ENCODE assay signal across 25 cellular contexts in the genomic region with DNA sequence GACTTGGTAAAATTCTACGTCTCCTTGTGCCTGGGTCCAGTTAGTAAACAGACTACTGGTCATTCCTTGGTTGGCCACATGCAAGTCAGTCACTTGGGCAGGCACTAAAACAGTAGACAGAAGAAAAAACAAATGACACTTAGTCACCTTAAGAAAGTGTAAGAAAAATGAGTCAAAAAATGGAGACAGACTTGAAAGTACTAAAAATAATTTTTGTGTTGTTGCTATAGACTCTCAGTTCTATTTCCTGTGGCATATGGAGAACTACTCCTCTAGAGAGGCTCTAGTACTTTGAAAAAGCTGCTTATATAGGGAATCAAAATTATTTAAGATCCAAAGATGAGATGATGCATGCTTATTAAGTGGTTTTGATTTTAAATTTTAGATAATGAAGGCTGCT. TPM values are rescaled to one million over a fixed set of nuclear protein-coding genes. Genes with fewer than 3 reads are reported as not detected.
DNase-seq lines count a peak whose midpoint lies in the region; ATAC-seq and TF ChIP-seq lines count a peak whose summit lies in the region.
"Had no signal": no experiment of that assay in that cellular context is flagged by ENCODE, and none has a peak within 500 bp of the region (broad histone marks: within the 10 kb centered on the region; RNA-seq: fewer than 3 reads in every experiment).

No MANE protein-coding gene starts in this region.

- H3K27ac ChIP-seq in gastroesophageal sphincter (no peak overlapping the region), foreskin keratinocyte (no peak overlapping the region)
- H3K27ac ChIP-seq: thoracic aorta, vagina had no signal

- H3K36me3 ChIP-seq in gastroesophageal sphincter, result no peaks in the 10 kb centered on the region
- H3K36me3 ChIP-seq: thoracic aorta, vagina had no signal

- WGBS in gastroesophageal sphincter (ENCODE audit: low coverage in 1 of 2), 2 donors, result 60 to 100% methylated on average over 1 of the region's 1 CpG

- H3K4me1 ChIP-seq in gastroesophageal sphincter, result no peaks in the 10 kb centered on the region
- no peaks in the 10 kb centered on the region for H3K4me1 ChIP-seq in foreskin keratinocyte
- H3K4me1 ChIP-seq: vagina had no signal

- no peak for DNase-seq in foreskin keratinocyte
- DNase-seq: activated CD8-positive, alpha-beta T cell treated with anti-CD3 and anti-CD28 coated beads, Interleukin-2, amount 10 ng/mL, durations not matched to agents 7 days and 5 days; activated gamma-delta T cell; activated T-cell treated with anti-CD3 and anti-CD28 coated beads for 4 hours; H7; head of caudate nucleus; Kasumi-1; kidney glomerular epithelial cell; NCI-H187; NCI-H524 treated with DMSO at 0.1 percent for 48 hours; posterior cingulate gyrus; SIG-M5; stimulated activated naive CD4-positive, alpha-beta T cell treated with Interleukin-2 at 50 U/mL for 16 hours had no signal

- no peak for TF ChIP-seq EP300 in gastroesophageal sphincter (IDR thresholded peaks at IDR 0.05)

- H3K27me3 ChIP-seq in gastroesophageal sphincter (no peaks in the 10 kb centered on the region), foreskin keratinocyte (no peaks in the 10 kb centered on the region)
- H3K27me3 ChIP-seq: vagina had no signal

- peaks cover 0 to 17% (median 0%) of the 10 kb centered on the region in 3 donors for H3K9me3 ChIP-seq in gastroesophageal sphincter
- H3K9me3 ChIP-seq: thoracic aorta, vagina had no signal

- no peak for TF ChIP-seq POLR2A in gastroesophageal sphincter (IDR thresholded peaks at IDR 0.05)

- no peak overlapping the region for H3K4me3 ChIP-seq in gastroesophageal sphincter
- H3K4me3 ChIP-seq: thoracic aorta, vagina had no signal

- ATAC-seq in GM18858 (IDR thresholded peaks at IDR 0.05; ENCODE audit: unreplicated experiment) (peak; percentile 42), HG02588 (IDR thresholded peaks at IDR 0.05; ENCODE audit: unreplicated experiment) (peak; percentile 53), HG03565 (IDR thresholded peaks at IDR 0.05; ENCODE audit: unreplicated experiment) (peak; percentile 52), gastroesophageal sphincter (no peak), foreskin keratinocyte (no peak), GM21825 (IDR thresholded peaks at IDR 0.05; ENCODE audit: unreplicated experiment) (no peak), GM19324 (IDR thresholded peaks at IDR 0.05; ENCODE audit: low FRiP score, unreplicated experiment) (no peak)
- ATAC-seq: activated CD4-positive, CD25-positive, alpha-beta regulatory T cell treated with anti-CD3 and anti-CD28 coated beads, Interleukin-2, amount 50 U/mL, for 24 hours; activated CD8-positive, alpha-beta T cell treated with anti-CD3 and anti-CD28 coated beads, Interleukin-2, amount 10 ng/mL, durations not matched to agents 7 days and 5 days; Panc1; sciatic nerve had no signal

- TF ChIP-seq CTCF in gastroesophageal sphincter (IDR thresholded peaks at IDR 0.05) (no peak), foreskin keratinocyte (conservative IDR thresholded peaks at IDR 0.05) (no peak)

RNA-seq across cellular contexts. Expression of gene PTPRB, which starts 56.0 kb away (rescaled TPM):
- total RNA-seq in gastroesophageal sphincter (10 to 100 TPM; 12.5 to 40.3 (median 26.8) TPM), foreskin keratinocyte (0.71 and 0.88 TPM in 2 replicates)
- polyA plus RNA-seq in foreskin keratinocyte, result 0.33 and 0.40 TPM in 2 replicates
- total RNA-seq: activated CD8-positive, alpha-beta T cell treated with anti-CD3 and anti-CD28 coated beads, Interleukin-2, amount 10 ng/mL, durations not matched to agents 7 days and 5 days had no signal
- polyA plus RNA-seq: CD14-positive monocyte had no signal

Comparison
In these comparisons a context has a peak if more than half of its experiments do, and no peak if none do; other contexts are left out.
1. ATAC-seq: peak in GM18858 (single experiment), HG02588 (single experiment) and HG03565 (single experiment); none in gastroesophageal sphincter (single experiment), foreskin keratinocyte (single experiment), GM21825 (single experiment) and GM19324 (single experiment).